8 cellular contexts compared by ENCODE assay signal in the genomic region with DNA sequence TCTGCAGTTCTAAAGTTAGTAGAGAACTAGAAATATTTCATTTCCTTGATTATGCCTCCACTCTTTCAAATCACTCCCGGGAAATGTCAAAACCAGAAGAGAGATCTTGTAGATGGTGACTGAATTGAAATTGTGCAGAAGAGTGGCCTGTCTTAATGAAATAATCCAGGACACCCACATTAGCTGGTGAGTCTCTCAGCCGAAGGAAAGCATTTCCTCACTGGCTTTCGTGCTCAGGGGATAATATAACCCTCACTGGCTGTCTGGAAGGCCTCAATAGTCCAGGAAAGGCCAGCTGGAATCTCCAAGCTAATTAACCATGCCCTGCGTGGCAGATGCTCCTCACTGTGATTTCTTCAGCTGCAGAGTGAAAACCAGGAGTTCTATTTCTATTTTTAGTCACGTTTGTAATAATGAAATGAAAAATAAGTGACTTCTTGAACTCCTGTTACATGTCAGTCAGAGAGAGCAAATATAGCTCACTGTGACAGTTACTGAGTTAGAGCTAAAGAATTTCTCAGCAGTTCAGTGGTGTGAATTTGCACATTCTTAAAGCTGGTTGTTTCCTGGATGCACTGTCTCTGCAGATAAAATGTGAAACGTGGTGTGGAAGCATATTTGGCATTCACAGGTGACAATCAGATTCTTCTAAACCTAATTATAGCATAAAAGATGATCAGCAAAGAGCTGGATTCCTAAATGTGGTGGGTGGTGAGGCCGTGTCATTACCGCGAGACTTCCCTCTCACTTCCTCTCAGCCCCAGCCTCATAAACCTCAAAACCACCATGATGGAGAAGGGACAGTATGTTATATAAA.
DNase-seq lines count a peak whose midpoint lies in the region; ATAC-seq lines count a peak whose summit lies in the region.

No MANE protein-coding gene starts in this region.

- peak; percentile 37 for DNase-seq in HT1080 (ENCODE audit: low read depth)
- DNase-seq in cerebellar cortex (ENCODE audit: low spot score), result peak; percentile 93
- DNase-seq in effector memory CD8-positive, alpha-beta T cell, result no peak
- no peak for DNase-seq in H7
- DNase-seq in NCI-H1930 (lab: John Stamatoyannopoulos, UW), result no peak
- DNase-seq in AG20443 (ENCODE audit: low spot score), result no peak

- no peak overlapping the region for H3K4me3 Mint-ChIP-seq in effector memory CD8-positive, alpha-beta T cell

- H3K27me3 ChIP-seq in H7 (ENCODE audit: control insufficient read depth, insufficient read depth, low read length), result no peaks in the 10 kb centered on the region

- no peaks in the 10 kb centered on the region for H3K36me3 ChIP-seq in H7 (replicated peaks; ENCODE audit: control insufficient read depth, insufficient read depth, low read length)

- no peaks in the 10 kb centered on the region for H3K36me3 Mint-ChIP-seq in effector memory CD8-positive, alpha-beta T cell (ENCODE audit: insufficient read depth)

- no peak overlapping the region for H3K4me3 ChIP-seq in H7 (ENCODE audit: insufficient read depth, low read depth, low read length)

- peak; percentile 96 for ATAC-seq in GM18502 (IDR thresholded peaks at IDR 0.05; ENCODE audit: poor library complexity, unreplicated experiment)
- ATAC-seq in GM21447 (IDR thresholded peaks at IDR 0.05; ENCODE audit: unreplicated experiment), result peak; percentile 95
- ATAC-seq in effector memory CD8-positive, alpha-beta T cell (replicated peaks), result no peak

- no peaks in the 10 kb centered on the region for H3K27me3 Mint-ChIP-seq in effector memory CD8-positive, alpha-beta T cell

- H3K9me3 Mint-ChIP-seq in effector memory CD8-positive, alpha-beta T cell, result peaks cover 0 to 1% of the 10 kb centered on the region in 2 donors

- H3K4me1 Mint-ChIP-seq in effector memory CD8-positive, alpha-beta T cell (ENCODE audit: low read depth in 2 of 2), result peaks cover 5 to 7% of the 10 kb centered on the region in 2 donors

- no peak overlapping the region for H3K27ac Mint-ChIP-seq in effector memory CD8-positive, alpha-beta T cell

Comparison
In these comparisons a context has a peak if more than half of its experiments do, and no peak if none do; other contexts are left out.
1. DNase-seq: peak in HT1080 (single experiment) and cerebellar cortex (single experiment); none in effector memory CD8-positive, alpha-beta T cell (0 of 3), H7 (single experiment), NCI-H1930 (0 of 2) and AG20443 (single experiment).